Comparison of ENCODE assay signal across 25 cellular contexts in the genomic region with DNA sequence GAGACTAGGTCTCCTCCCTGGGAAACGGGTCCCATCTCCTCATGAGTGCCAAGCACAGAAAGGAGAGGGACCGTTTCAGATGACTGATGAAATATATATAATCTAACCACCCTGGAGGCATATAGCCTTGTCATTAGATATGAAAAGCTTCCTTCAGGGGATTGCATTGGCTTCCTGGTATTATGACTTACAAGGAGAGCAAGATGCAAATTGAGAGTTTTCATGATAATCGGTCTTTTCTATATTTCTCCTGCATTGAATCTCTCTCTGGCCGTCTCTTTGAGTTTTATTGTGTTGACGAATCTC.
"Had no signal": no experiment of that assay in that cellular context is flagged by ENCODE, and none has a peak within 500 bp of the region (broad histone marks: within the 10 kb centered on the region; RNA-seq: fewer than 3 reads in every experiment).

No MANE protein-coding gene starts in this region.

- ATAC-seq: gastrocnemius medialis; left ventricle myocardium superior; natural killer cell; sciatic nerve; stimulated activated memory B cell treated with anti-CD40 and anti-IgM and Interleukin-4, amounts not matched to agents 10 μg/mL and 1 μg/mL and 100 μg/mL, for 72 hours had no signal

- H3K4me3 ChIP-seq: breast epithelium, esophagus muscularis mucosa, gastrocnemius medialis, stomach, suprapubic skin, transverse colon, uterus had no signal

- H3K9me3 Mint-ChIP-seq: central memory CD8-positive, alpha-beta T cell; natural killer cell; T-helper 2 cell treated with Interferon-gamma antibody and Interleukin-4, amounts not matched to agents 5 μg/mL and 100 μg/mL, for 36 hours had no signal

- H3K27me3 Mint-ChIP-seq: central memory CD8-positive, alpha-beta T cell; stimulated activated memory B cell treated with anti-CD40 and anti-IgM and Interleukin-4, amounts not matched to agents 10 μg/mL and 1 μg/mL and 100 μg/mL, for 72 hours had no signal

- H3K27ac ChIP-seq: breast epithelium, esophagus muscularis mucosa, gastrocnemius medialis, stomach, suprapubic skin, transverse colon, uterus, WERI-Rb-1 had no signal

- H3K36me3 ChIP-seq: breast epithelium, esophagus muscularis mucosa, gastrocnemius medialis, stomach, suprapubic skin, transverse colon, uterus, WERI-Rb-1 had no signal

- H3K4me1 ChIP-seq: breast epithelium, esophagus muscularis mucosa, gastrocnemius medialis, stomach, suprapubic skin, transverse colon, uterus had no signal

- H3K36me3 Mint-ChIP-seq: activated naive CD8-positive, alpha-beta T cell; mesothelial cell of epicardium; natural killer cell had no signal

- H3K27ac Mint-ChIP-seq: activated naive CD8-positive, alpha-beta T cell; mesothelial cell of epicardium; natural killer cell; stimulated activated memory B cell treated with anti-CD40 and anti-IgM and Interleukin-4, amounts not matched to agents 10 μg/mL and 1 μg/mL and 100 μg/mL, for 72 hours; T-helper 2 cell treated with Interferon-gamma antibody and Interleukin-4, amounts not matched to agents 5 μg/mL and 100 μg/mL, for 36 hours had no signal

- H3K4me3 Mint-ChIP-seq: activated naive CD8-positive, alpha-beta T cell; central memory CD8-positive, alpha-beta T cell; mesothelial cell of epicardium; natural killer cell; stimulated activated memory B cell treated with anti-CD40 and anti-IgM and Interleukin-4, amounts not matched to agents 10 μg/mL and 1 μg/mL and 100 μg/mL, for 72 hours; T-helper 2 cell treated with Interferon-gamma antibody and Interleukin-4, amounts not matched to agents 5 μg/mL and 100 μg/mL, for 36 hours had no signal

- DNase-seq: activated CD4-positive, alpha-beta T cell treated with anti-CD3 and anti-CD28 coated beads for 1 hour; activated CD4-positive, alpha-beta T cell treated with anti-CD3 and anti-CD28 coated beads, Interleukin-2, amount 50 U/mL, for 1 hour; activated naive CD4-positive, alpha-beta T cell; activated T-cell treated with anti-CD3 and anti-CD28 coated beads, Interleukin-2, amount 50 U/mL, for 1 hour; effector memory CD4-positive, alpha-beta T cell; gastrocnemius medialis; left ventricle myocardium superior; mammary epithelial cell; natural killer cell; occipital lobe; small intestine; stimulated activated CD4-positive, alpha-beta T cell treated with anti-CD3 and anti-CD28 coated beads, Interleukin-2, amount 100 ng/mL, for 24 hours; stomach; transverse colon; uterus had no signal

- H3K9me3 ChIP-seq: breast epithelium, esophagus muscularis mucosa, gastrocnemius medialis, stomach, transverse colon, uterus had no signal

- H3K27me3 ChIP-seq: gastrocnemius medialis, stomach, transverse colon, uterus had no signal

- H3K4me1 Mint-ChIP-seq: central memory CD8-positive, alpha-beta T cell; natural killer cell had no signal
